8 cellular contexts compared by ENCODE assay signal in the genomic region with DNA sequence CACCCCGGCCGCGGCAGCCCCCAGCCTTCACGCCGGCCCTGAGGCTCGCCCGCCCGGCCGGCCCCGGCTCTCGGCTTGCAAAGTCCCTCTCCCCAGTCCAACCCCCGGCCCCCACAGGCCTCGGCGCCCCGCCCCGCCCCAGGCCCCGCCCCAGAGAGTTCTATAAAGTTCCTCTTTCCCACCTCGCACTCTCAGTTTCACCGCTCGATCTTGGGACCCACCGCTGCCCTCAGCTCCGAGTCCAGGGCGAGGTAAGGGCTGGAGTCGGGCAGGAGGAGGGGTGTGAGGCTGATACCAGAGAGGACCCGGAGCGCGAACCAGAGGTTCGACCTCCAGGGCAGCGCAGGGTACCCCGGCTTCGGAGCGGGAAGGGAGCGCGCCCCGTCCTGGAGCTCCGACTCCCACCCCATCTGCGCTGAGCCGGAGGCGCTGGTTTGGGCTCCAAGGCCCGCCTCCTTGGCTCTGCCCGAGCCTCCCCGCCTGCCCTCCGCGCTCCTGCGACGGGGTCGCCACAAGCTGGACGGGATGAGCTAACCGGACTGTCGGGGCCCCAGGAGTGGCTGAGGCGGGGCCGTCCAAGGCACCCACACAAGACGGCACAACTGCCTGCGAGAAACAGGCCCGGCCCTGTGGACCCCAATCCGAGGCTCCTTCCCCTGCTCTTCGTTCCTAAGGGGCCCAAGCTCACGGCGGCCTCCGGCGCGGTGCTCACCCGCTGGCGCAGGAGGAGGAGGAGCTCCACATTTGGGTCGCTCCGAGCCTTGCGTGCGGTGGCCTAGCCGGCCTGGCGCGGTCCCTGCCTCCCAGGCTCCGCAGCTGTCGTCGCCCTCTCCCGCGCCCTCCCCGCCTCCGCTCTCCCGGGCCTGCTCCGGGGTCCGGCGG. TPM values are rescaled to one million over a fixed set of nuclear protein-coding genes. Genes with fewer than 3 reads are reported as not detected.
DNase-seq lines count a peak whose midpoint lies in the region; ATAC-seq, FAIRE-seq and TF ChIP-seq lines count a peak whose summit lies in the region.

Gene IRF4 (plus strand): TSS at position 194 of the 882 bp plus-strand sequence. CDS start 1,401 bp downstream, outside the sequence.

- H3K4me1 ChIP-seq in pancreas (peaks cover 0 to 12% (median 0%) of the 10 kb centered on the region in 3 donors), uterus (peaks cover 0 to 26% of the 10 kb centered on the region in 2 donors)

- DNase-seq in activated CD4-positive, alpha-beta T cell treated with anti-CD3 and anti-CD28 coated beads, Interleukin-2, amount 50 U/mL, for 24 hours (ENCODE audit: low read depth in 1 of 2, low spot score in 1 of 2), result peak; percentile 75 to 78
- DNase-seq in pancreas (peak in 1 of 6 donors; percentile 58), uterus (no peak), mucosa of gallbladder (ENCODE audit: low spot score) (no peak), SIG-M5 (lab: John Stamatoyannopoulos, UW) (no peak)

- 1 to 2% methylated on average over 67 to 82 of the region's 82 CpGs for WGBS in pancreas, 2 donors

- H3K9me3 ChIP-seq in pancreas, result no peaks in the 10 kb centered on the region
- no peaks in the 10 kb centered on the region for H3K9me3 ChIP-seq in uterus

- H3K36me3 ChIP-seq in pancreas (no peaks in the 10 kb centered on the region), uterus (no peaks in the 10 kb centered on the region)

- ATAC-seq in GM18868 (IDR thresholded peaks at IDR 0.05; ENCODE audit: unreplicated experiment) (peak; percentile 36), HG02970 (IDR thresholded peaks at IDR 0.05; ENCODE audit: low FRiP score, unreplicated experiment) (peak; percentile 32), esophagus mucosa (peak; percentile 59), pancreas (peak in 3 of 4 donors; percentile 44 to 60 (median 56))

- TF ChIP-seq CTCF in pancreas (IDR thresholded peaks at IDR 0.05), result no peak
- no peak for TF ChIP-seq CTCF in uterus (IDR thresholded peaks at IDR 0.05)

- intact Hi-C loops in pancreas (cut with DNase I) (no loop called here), uterus (cut with DNase I; ENCODE audit: low total_unique reads) (no loop called here)

- H3K27me3 ChIP-seq in pancreas (peaks cover 0 to 51% (median 12%) of the 10 kb centered on the region in 4 donors), uterus (peaks cover 8 to 39% of the 10 kb centered on the region in 2 donors)

- TF ChIP-seq POLR2A in uterus (IDR thresholded peaks at IDR 0.05), result no peak

- FAIRE-seq in pancreas (lab: Jason Lieb, UNC), result no peak

- H3K4me3 ChIP-seq in pancreas (peak within 1 kb of the TSS in 3 of 4 donors; percentile 3 to 43 (median 3)), uterus (peak within 1 kb of the TSS; percentile 10 to 11)

- H3K27ac ChIP-seq in pancreas (no peak within 1 kb of the TSS), uterus (no peak within 1 kb of the TSS)

RNA-seq across cellular contexts. Expression of gene IRF4, which starts in this region (rescaled TPM):
- total RNA-seq in esophagus mucosa, result 1.1 TPM
- total RNA-seq in pancreas, result 1 to 10 TPM in 3 of 6 donors, under 1 TPM in 3; 0.09 to 3.8 (median 0.86) TPM
- polyA plus RNA-seq in pancreas, result under 1 TPM; 0.04 to 0.05 TPM
- total RNA-seq in uterus, result 1 to 10 TPM in 1 of 4 donors, under 1 TPM in 1, not detected in 2; 0.55 to 2.0 TPM
- total RNA-seq in mucosa of gallbladder, result 2.9 TPM

Comparison
In these comparisons a context has a peak if more than half of its experiments do, and no peak if none do; other contexts are left out.
1. DNase-seq: peak in activated CD4-positive, alpha-beta T cell treated with anti-CD3 and anti-CD28 coated beads, Interleukin-2, amount 50 U/mL, for 24 hours (2 of 2); none in uterus (0 of 2), mucosa of gallbladder (single experiment) and SIG-M5 (single experiment).
2. Peak in every context shown above with its lines, with median percentiles within 50 percentile points of each other: ATAC-seq.